In the genomic region with DNA sequence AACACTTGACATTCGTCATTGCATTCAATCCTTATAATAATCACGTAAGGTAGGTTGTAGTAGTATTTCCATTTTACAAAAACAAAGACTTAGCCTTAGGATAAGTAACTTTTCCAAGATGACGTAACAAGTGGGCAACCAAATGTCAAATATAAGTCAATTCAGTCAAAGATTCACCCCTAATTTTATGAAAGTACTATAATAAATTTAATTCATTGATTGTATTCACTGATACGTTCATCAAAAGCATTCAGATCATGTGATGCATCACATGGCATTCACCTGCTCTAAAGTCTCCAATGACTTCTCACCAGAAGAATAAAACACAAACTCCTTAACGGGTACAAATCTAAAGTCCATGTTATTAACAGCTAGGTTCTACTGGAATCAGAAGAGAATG, we compare ENCODE assay signal across 11 cellular contexts. TPM values are rescaled to one million over a fixed set of nuclear protein-coding genes. Genes with fewer than 3 reads are reported as not detected.
A peak's percentile ranks its signal among the peaks of the same experiment; 100 is the strongest.
DNase-seq lines count a peak whose midpoint lies in the region; ATAC-seq and TF ChIP-seq lines count a peak whose summit lies in the region.
"Had no signal": no experiment of that assay in that cellular context is flagged by ENCODE, and none has a peak within 500 bp of the region (broad histone marks: within the 10 kb centered on the region; RNA-seq: fewer than 3 reads in every experiment).

No MANE protein-coding gene starts in this region.

- WGBS in tibial nerve, 2 donors = 85 to 86% methylated on average over 5 of the region's 5 CpGs

- no peak for DNase-seq in CD4-positive, alpha-beta T cell
- no peak for DNase-seq in GM23338 (ENCODE audit: low spot score)
- no peak for DNase-seq in SK-N-MC (ENCODE audit: low read depth, low spot score)
- no peak for DNase-seq in fibroblast of villous mesenchyme (ENCODE audit: low read depth)
- no peak for DNase-seq in tibial nerve (ENCODE audit: low spot score in 2 of 2)
- no peak for DNase-seq in HuH-7.5 (ENCODE audit: low spot score)
- no peak for DNase-seq in putamen (ENCODE audit: low spot score)
- DNase-seq: GF-D8, right cardiac atrium had no signal

- no peaks in the 10 kb centered on the region for H3K9me3 Mint-ChIP-seq in CD4-positive, alpha-beta T cell
- no peaks in the 10 kb centered on the region for H3K9me3 Mint-ChIP-seq in GM23338

- H3K9me2 ChIP-seq in GM23338 (ENCODE audit: insufficient read depth) = no peaks in the 10 kb centered on the region

- no peak for TF ChIP-seq POLR2A in tibial nerve (IDR thresholded peaks at IDR 0.05)

- H3K27me3 Mint-ChIP-seq in CD4-positive, alpha-beta T cell = no peaks in the 10 kb centered on the region
- H3K27me3 Mint-ChIP-seq in GM23338 (ENCODE audit: insufficient read depth, low read depth, poor library complexity) = peaks cover 14% of the 10 kb centered on the region

- H3K79me2 ChIP-seq in GM23338 (replicated peaks; ENCODE audit: insufficient read depth) = peaks cover 86% of the 10 kb centered on the region

- TF ChIP-seq EP300 in tibial nerve (IDR thresholded peaks at IDR 0.05) = no peak

- H3K4me1 Mint-ChIP-seq in CD4-positive, alpha-beta T cell (ENCODE audit: low read depth) = peaks cover 54% of the 10 kb centered on the region
- peaks cover 15% of the 10 kb centered on the region for H3K4me1 Mint-ChIP-seq in GM23338

- peak overlapping the region; percentile 62 for H3K27ac Mint-ChIP-seq in CD4-positive, alpha-beta T cell
- H3K27ac Mint-ChIP-seq in GM23338 = no peak overlapping the region

- no peaks in the 10 kb centered on the region; the same call in 1 of the 2 replicates for H4K20me1 ChIP-seq in GM23338 (replicated peaks; ENCODE audit: insufficient read depth)

- intact Hi-C loops in CD4-positive, alpha-beta T cell (cut with DNase I, micrococcal nuclease) = loop anchor here (10.0 kb wide), 2 partner anchors 61 to 741 kb away; partner anchors contain the start of gene CCDC34 (in 1 of the 2)

- H3K4me2 ChIP-seq in GM23338 = peak overlapping the region; percentile 83; the same call in 1 of the 2 replicates

- H3K4me3 ChIP-seq in GM23338 = no peak overlapping the region
- H3K4me3 ChIP-seq in SK-N-MC = peak overlapping the region; percentile 99
- H3K4me3 ChIP-seq in fibroblast of villous mesenchyme (ENCODE audit: low read depth, low read length) = peak overlapping the region; percentile 83
- no peak overlapping the region for H3K4me3 ChIP-seq in tibial nerve

- ATAC-seq in CD4-positive, alpha-beta T cell (ENCODE audit: poor library complexity) = no peak
- ATAC-seq in GM23338 (no peak), HG03196 (IDR thresholded peaks at IDR 0.05; ENCODE audit: unreplicated experiment) (no peak)
- ATAC-seq: activated CD4-positive, CD25-positive, alpha-beta regulatory T cell treated with anti-CD3 and anti-CD28 coated beads, Interleukin-2, amount 50 U/mL, for 24 hours; right cardiac atrium had no signal

- H3K9me3 ChIP-seq in CD4-positive, alpha-beta T cell (ENCODE audit: control insufficient read depth, low read length) = no peaks in the 10 kb centered on the region
- H3K9me3 ChIP-seq in SK-N-MC (ENCODE audit: low read depth, low read length) (no peaks in the 10 kb centered on the region; the same call in 1 of the 2 replicates), tibial nerve (no peaks in the 10 kb centered on the region)

- POLR2A ChIA-PET in CD4-positive, alpha-beta T cell (lab: Charles Lee) = no interaction called here

- no peak overlapping the region for H2AFZ ChIP-seq in GM23338

- no peak overlapping the region for H3K27ac ChIP-seq in CD4-positive, alpha-beta T cell (ENCODE audit: low read depth, low read length)
- H3K27ac ChIP-seq in GM23338 (ENCODE audit: low read depth) (no peak overlapping the region), SK-N-MC (no peak overlapping the region), tibial nerve (no peak overlapping the region)

- CTCF ChIA-PET in CD4-positive, alpha-beta T cell (lab: Charles Lee) = interaction anchor here (0.7 kb wide), 1 partner anchor 46 kb away, joined by 3 read pairs; no protein-coding TSS in a partner anchor

- peak overlapping the region; percentile 83 for H3K4me3 Mint-ChIP-seq in CD4-positive, alpha-beta T cell
- peak overlapping the region; percentile 99 for H3K4me3 Mint-ChIP-seq in GM23338

- peak overlapping the region; percentile 56 for H3K9ac ChIP-seq in SK-N-MC (ENCODE audit: insufficient read length)

- H3K36me3 Mint-ChIP-seq in CD4-positive, alpha-beta T cell (ENCODE audit: low read depth) = peaks cover 27% of the 10 kb centered on the region
- no peaks in the 10 kb centered on the region for H3K36me3 Mint-ChIP-seq in GM23338 (ENCODE audit: low read depth)

- no peaks in the 10 kb centered on the region for H3K36me3 ChIP-seq in GM23338 (ENCODE audit: insufficient read depth)
- H3K36me3 ChIP-seq in SK-N-MC (ENCODE audit: insufficient read depth, low read length) = peaks cover 4% of the 10 kb centered on the region; the same call in 1 of the 2 replicates
- no peaks in the 10 kb centered on the region for H3K36me3 ChIP-seq in tibial nerve

- peaks cover 5% of the 10 kb centered on the region for H3K4me1 ChIP-seq in GM23338 (ENCODE audit: insufficient read depth)
- H3K4me1 ChIP-seq in tibial nerve = peaks cover 0 to 26% (median 17%) of the 10 kb centered on the region in 4 donors

- no peaks in the 10 kb centered on the region for H3K27me3 ChIP-seq in CD4-positive, alpha-beta T cell (ENCODE audit: control insufficient read depth, insufficient read depth, low read length)
- H3K27me3 ChIP-seq in GM23338 (ENCODE audit: insufficient read depth) (no peaks in the 10 kb centered on the region), tibial nerve (no peaks in the 10 kb centered on the region)

- no peak for TF ChIP-seq CTCF in CD4-positive, alpha-beta T cell (IDR thresholded peaks at IDR 0.05)
- TF ChIP-seq CTCF in GM23338 (conservative IDR thresholded peaks at IDR 0.05; ENCODE audit: low read depth in 2 of 2) = no peak
- TF ChIP-seq CTCF in fibroblast of villous mesenchyme (IDR thresholded peaks at IDR 0.05; ENCODE audit: insufficient read depth, low read depth, low read length) = no peak
- TF ChIP-seq CTCF in tibial nerve (IDR thresholded peaks at IDR 0.05) = no peak

- H3F3A ChIP-seq in GM23338 (replicated peaks; ENCODE audit: low read depth) = no peaks in the 10 kb centered on the region

TF ChIP-seq in GM23338, 12 proteins besides CTCF, POLR2A, EP300 and RAD21:
- TF ChIP-seq ZNF331 (CRISPR knock-in tag; IDR thresholded peaks at IDR 0.05; ENCODE audit: low read depth) (no peak), REST (IDR thresholded peaks at IDR 0.05; ENCODE audit: unreplicated experiment) (no peak), EZH2phosphoT487 (IDR thresholded peaks at IDR 0.05; ENCODE audit: unreplicated experiment) (no peak)

RNA-seq across cellular contexts. Expression of gene KIF18A, which starts 2.1 kb away (rescaled TPM):
- 1 to 10 TPM; 3.4 to 5.3 TPM for total RNA-seq in CD4-positive, alpha-beta T cell
- 25.9 and 26.5 TPM in 2 replicates for total RNA-seq in GM23338 (2014; rRNA removed; shearing (Covaris generic))
- polyA plus RNA-seq in GM23338 (2016; fragmentation: Nextera tagmentation; extraction: Ambion mirVana) = 15.2 and 22.2 TPM in 2 replicates
- total RNA-seq in fibroblast of villous mesenchyme (11.9 and 25.0 TPM in 2 replicates), tibial nerve (under 1 TPM in 3 of 4 donors, not detected in 1; 0.22 to 0.63 (median 0.60) TPM)

RNA-seq across cellular contexts. Expression of gene METTL15, which starts 2.3 kb away (rescaled TPM):
- total RNA-seq in CD4-positive, alpha-beta T cell = 1 to 10 TPM; 3.5 to 4.4 TPM
- total RNA-seq in GM23338 (2014; rRNA removed; shearing (Covaris generic)) = 13.0 and 19.8 TPM in 2 replicates
- polyA plus RNA-seq in GM23338 (2016; fragmentation: Nextera tagmentation; extraction: Ambion mirVana) = 6.2 and 9.0 TPM in 2 replicates
- total RNA-seq in fibroblast of villous mesenchyme (17.7 and 28.1 TPM in 2 replicates), tibial nerve (10 to 100 TPM in 2 of 4 donors, 1 to 10 TPM in 2; 8.7 to 14.4 (median 11.7) TPM)

Comparison
In these comparisons a context has a peak if more than half of its experiments do, and no peak if none do; other contexts are left out.
1. H3K4me3 ChIP-seq: peak in SK-N-MC (single experiment) and fibroblast of villous mesenchyme (single experiment); none in GM23338 (single experiment) and tibial nerve (0 of 4).